8 cellular contexts compared by ENCODE assay signal in the genomic region with DNA sequence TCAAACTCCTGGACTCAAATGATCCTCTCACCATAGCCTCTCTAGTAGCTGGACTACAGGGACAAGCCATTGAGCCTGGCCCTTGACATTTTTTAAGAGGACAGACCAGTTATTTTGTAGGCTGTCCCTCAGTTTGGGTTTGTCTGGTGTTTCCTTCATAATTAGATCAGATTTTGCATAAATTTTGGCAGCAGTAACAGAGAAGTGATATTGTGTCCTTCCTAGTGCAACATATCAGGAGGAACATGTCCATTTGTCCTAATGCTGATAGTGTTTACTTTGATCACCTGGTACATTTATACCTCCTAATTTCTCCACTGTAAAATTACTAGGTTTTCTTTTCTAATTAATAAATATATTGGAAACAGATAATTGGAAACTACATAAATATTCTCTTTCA.
"Had no signal": no experiment of that assay in that cellular context is flagged by ENCODE, and none has a peak within 500 bp of the region (broad histone marks: within the 10 kb centered on the region; RNA-seq: fewer than 3 reads in every experiment).

No MANE protein-coding gene starts in this region.

- DNase-seq: GM23248, GOT3, H7, H9, HCEC 1CT, HFFc6 had no signal

- H3K4me1 ChIP-seq: HAP-1 had no signal

- H3K36me3 ChIP-seq: HAP-1 had no signal

- H3K9me3 ChIP-seq: HAP-1 had no signal

- H3K27ac ChIP-seq: GM23248 had no signal

- H3K4me3 ChIP-seq: GM23248, GM23338, HAP-1 had no signal
